ENCODE assay signal across 16 cellular contexts in the genomic region with DNA sequence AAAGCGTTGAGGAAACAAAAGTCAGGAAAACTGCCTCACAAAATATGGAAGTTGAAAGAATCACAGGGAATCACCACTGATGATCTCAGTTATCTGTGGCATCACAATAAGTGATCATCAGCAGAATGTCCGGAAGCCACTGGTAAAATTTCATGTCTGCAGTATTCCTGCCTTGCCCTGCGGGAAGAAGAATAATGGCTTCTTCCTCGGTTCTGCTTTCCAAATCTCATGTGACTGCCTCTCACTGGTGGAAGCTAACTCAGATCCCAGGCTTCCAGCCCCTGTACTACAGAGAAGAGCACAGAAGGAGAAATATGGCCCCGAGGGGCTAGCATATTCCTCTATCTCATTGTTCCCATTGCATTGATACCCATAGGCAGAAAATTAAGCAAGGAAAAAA. TPM values are rescaled to one million over a fixed set of nuclear protein-coding genes. Genes with fewer than 3 reads are reported as not detected.
DNase-seq lines count a peak whose midpoint lies in the region; ATAC-seq and TF ChIP-seq lines count a peak whose summit lies in the region.
"Had no signal": no experiment of that assay in that cellular context is flagged by ENCODE, and none has a peak within 500 bp of the region (broad histone marks: within the 10 kb centered on the region; RNA-seq: fewer than 3 reads in every experiment).

No MANE protein-coding gene starts in this region.

- H3K4me3 ChIP-seq in right cardiac atrium (ENCODE audit: low read length) (no peak overlapping the region), thoracic aorta (peak overlapping the region; percentile 21)
- H3K4me3 ChIP-seq: GM23248, SJSA1 had no signal

- no peak for ATAC-seq in right cardiac atrium
- ATAC-seq in thoracic aorta (ENCODE audit: insufficient number of reproducible peaks, low FRiP score, low read depth) = no peak
- no peak for ATAC-seq in HG03460 (IDR thresholded peaks at IDR 0.05; ENCODE audit: unreplicated experiment)

- no peak for TF ChIP-seq CTCF in thoracic aorta (IDR thresholded peaks at IDR 0.05)

- DNase-seq in activated CD4-positive, alpha-beta T cell treated with anti-CD3 and anti-CD28 coated beads, Interleukin-2, amount 10 ng/mL, durations not matched to agents 24 days and 14 days = peak; percentile 9
- no peak for DNase-seq in activated CD4-positive, alpha-beta T cell treated with anti-CD3 and anti-CD28 coated beads for 4 hours
- DNase-seq in SK-MEL-5 (ENCODE audit: low read depth, low spot score) (peak; percentile 20), right cardiac atrium (no peak), thoracic aorta (ENCODE audit: low spot score) (no peak), GDM1 (lab: John Stamatoyannopoulos, UW) (no peak), SKM-1 (lab: John Stamatoyannopoulos, UW; ENCODE audit: unreplicated experiment) (no peak)
- DNase-seq: 8988T, Calu3, DMS79, GM23248, NCI-H1092, NCI-H1694 treated with DMSO at 0.1 percent for 48 hours had no signal

- WGBS in right cardiac atrium = 68% methylated on average over 5 of the region's 5 CpGs

- H3K9me3 Mint-ChIP-seq in activated CD4-positive, alpha-beta T cell treated with anti-CD3 and anti-CD28 coated beads, Interleukin-2, amount 10 ng/mL, durations not matched to agents 24 days and 14 days = no peaks in the 10 kb centered on the region

- H3K4me1 ChIP-seq in right cardiac atrium (ENCODE audit: control insufficient read depth, insufficient read depth, low read length) (no peaks in the 10 kb centered on the region), thoracic aorta (ENCODE audit: control insufficient read depth in 1 of 2, low read depth in 2 of 2) (no peaks in the 10 kb centered on the region)
- H3K4me1 ChIP-seq: SJSA1 had no signal

- in situ Hi-C loops in SK-MEL-5 (cut with HindIII; ENCODE audit: low pct_unique_long_range_greater_than_20kb, low sequenced_read_pairs) = no loop called here

- no peaks in the 10 kb centered on the region for H3K4me1 Mint-ChIP-seq in activated CD4-positive, alpha-beta T cell treated with anti-CD3 and anti-CD28 coated beads, Interleukin-2, amount 10 ng/mL, durations not matched to agents 24 days and 14 days

- H3K9me3 ChIP-seq in right cardiac atrium (ENCODE audit: control insufficient read depth, low read length) (no peaks in the 10 kb centered on the region), thoracic aorta (no peaks in the 10 kb centered on the region)
- H3K9me3 ChIP-seq: SJSA1 had no signal

- H3K4me3 Mint-ChIP-seq in activated CD4-positive, alpha-beta T cell treated with anti-CD3 and anti-CD28 coated beads, Interleukin-2, amount 10 ng/mL, durations not matched to agents 24 days and 14 days = no peak overlapping the region

- H3K36me3 Mint-ChIP-seq in activated CD4-positive, alpha-beta T cell treated with anti-CD3 and anti-CD28 coated beads, Interleukin-2, amount 10 ng/mL, durations not matched to agents 24 days and 14 days (ENCODE audit: low read depth) = no peaks in the 10 kb centered on the region
- H3K36me3 Mint-ChIP-seq: CD14-positive monocyte had no signal

- H3K27ac Mint-ChIP-seq in activated CD4-positive, alpha-beta T cell treated with anti-CD3 and anti-CD28 coated beads, Interleukin-2, amount 10 ng/mL, durations not matched to agents 24 days and 14 days = no peak overlapping the region
- H3K27ac Mint-ChIP-seq: CD14-positive monocyte had no signal

- H3K27me3 ChIP-seq in right cardiac atrium (ENCODE audit: control insufficient read depth, insufficient read depth) = no peaks in the 10 kb centered on the region
- H3K27me3 ChIP-seq in thoracic aorta (replicated peaks; ENCODE audit: insufficient read depth) = no peaks in the 10 kb centered on the region
- H3K27me3 ChIP-seq: SJSA1 had no signal

- peaks cover 24% of the 10 kb centered on the region for H3K27me3 Mint-ChIP-seq in activated CD4-positive, alpha-beta T cell treated with anti-CD3 and anti-CD28 coated beads, Interleukin-2, amount 10 ng/mL, durations not matched to agents 24 days and 14 days

- H3K27ac ChIP-seq in right cardiac atrium (ENCODE audit: low read length) = peak overlapping the region; percentile 17
- no peak overlapping the region for H3K27ac ChIP-seq in thoracic aorta
- H3K27ac ChIP-seq: GM23248, SJSA1 had no signal

- intact Hi-C loops in activated CD4-positive, alpha-beta T cell treated with anti-CD3 and anti-CD28 coated beads, Interleukin-2, amount 10 ng/mL, durations not matched to agents 24 days and 14 days (cut with micrococcal nuclease) = no loop called here
- intact Hi-C loops in right cardiac atrium (cut with DNase I) = no loop called here

- H3K36me3 ChIP-seq in thoracic aorta = no peaks in the 10 kb centered on the region
- H3K36me3 ChIP-seq: SJSA1 had no signal

RNA-seq across cellular contexts. Expression of gene ZNF330, which starts 12.7 kb away (rescaled TPM):
- 60.2 and 64.6 TPM in 2 replicates for total RNA-seq in activated CD4-positive, alpha-beta T cell treated with anti-CD3 and anti-CD28 coated beads, Interleukin-2, amount 10 ng/mL, durations not matched to agents 24 days and 14 days
- 46.9 and 54.1 TPM in 2 replicates for total RNA-seq in SK-MEL-5 (2014; rRNA removed; shearing (Covaris generic))
- polyA plus RNA-seq in SK-MEL-5 (2015; cell fraction: cytosol; rRNA removed) = 31.6 and 34.9 TPM in 2 replicates
- 105 and 127 TPM in 2 replicates for polyA plus RNA-seq in SK-MEL-5 (2015; cell fraction: nucleus; rRNA removed)
- 10 to 100 TPM; 62.7 to 77.0 (median 68.1) TPM for total RNA-seq in right cardiac atrium
- 57.4 TPM for polyA plus RNA-seq in right cardiac atrium
- 10 to 100 TPM; 32.2 to 37.5 TPM for total RNA-seq in thoracic aorta

Comparison
In these comparisons a context has a peak if more than half of its experiments do, and no peak if none do; other contexts are left out.
1. DNase-seq: peak in activated CD4-positive, alpha-beta T cell treated with anti-CD3 and anti-CD28 coated beads, Interleukin-2, amount 10 ng/mL, durations not matched to agents 24 days and 14 days (single experiment) and SK-MEL-5 (single experiment); none in activated CD4-positive, alpha-beta T cell treated with anti-CD3 and anti-CD28 coated beads for 4 hours (0 of 2), right cardiac atrium (0 of 3), thoracic aorta (single experiment), GDM1 (single experiment) and SKM-1 (single experiment).